In genomic region chr4:174215936-174216699, GRCh38 we compare ENCODE assay signal across 1 cellular context.
TF ChIP-seq lines count a peak whose summit lies in the region.

No MANE protein-coding gene starts in this region.

TF ChIP-seq in GM23338, 12 proteins besides CTCF, POLR2A, EP300 and RAD21 (continued from another document):
- TF ChIP-seq ZNF462 (CRISPR knock-in tag; IDR thresholded peaks at IDR 0.05) = no peak
TF ChIP-seq in GM23338: peak in this region for 1.
